8 cellular contexts compared by ENCODE assay signal in genomic region chr19:2050349-2050990, GRCh38. TPM values are rescaled to one million over a fixed set of nuclear protein-coding genes. Genes with fewer than 3 reads are reported as not detected.
DNase-seq lines count a peak whose midpoint lies in the region; ATAC-seq and TF ChIP-seq lines count a peak whose summit lies in the region.

No MANE protein-coding gene starts in this region.

- in situ Hi-C loops in Panc1 (cut with HindIII; ENCODE audit: low pct_unique_long_range_greater_than_20kb, low sequenced_read_pairs), result no loop called here

- TF ChIP-seq POLR2A in erythroblast (IDR thresholded peaks at IDR 0.05; ENCODE audit: low read length), result no peak

- BruUV-seq in Caco-2 (replicated peaks; lab: Mats Ljungman, UMichigan), result no TSS peak
- no TSS peak for BruUV-seq in Panc1 (replicated peaks; lab: Mats Ljungman, UMichigan)

- DNase-seq in Caco-2 (no peak), H7 (no peak), Panc1 (ENCODE audit: low read depth, low spot score) (no peak), erythroblast (lab: John Stamatoyannopoulos, UW) (peak; percentile 76 to 79), neuronal stem cell (ENCODE audit: low spot score) (no peak), H4 (ENCODE audit: low spot score) (no peak)
- DNase-seq in activated CD4-positive, alpha-beta T cell treated with anti-CD3 and anti-CD28 coated beads, Interleukin-2, amount 50 U/mL, for 4 hours, result no peak

- H3K18ac ChIP-seq in neuronal stem cell (ENCODE audit: low read length), result peak overlapping the region; percentile 89

- H3K27me3 ChIP-seq in Caco-2 (replicated peaks; ENCODE audit: control insufficient read depth, insufficient read depth, low read length) (no peaks in the 10 kb centered on the region), H7 (ENCODE audit: control insufficient read depth, insufficient read depth, low read length) (no peaks in the 10 kb centered on the region), Panc1 (ENCODE audit: control insufficient read depth, insufficient read depth, low read length) (no peaks in the 10 kb centered on the region), neuronal stem cell (ENCODE audit: control insufficient read depth in 3 of 3, insufficient read depth in 3 of 3, low read depth in 1 of 3, low read length in 3 of 3) (no peaks in the 10 kb centered on the region)

- CTCF ChIA-PET in Caco-2 (lab: Charles Lee), result no interaction called here
- CTCF ChIA-PET in Panc1 (lab: Charles Lee), result no interaction called here

- H2BK120ac ChIP-seq in neuronal stem cell (ENCODE audit: low read depth, low read length), result no peak overlapping the region

- H4K91ac ChIP-seq in neuronal stem cell (ENCODE audit: low read depth, low read length, poor library complexity), result no peak overlapping the region

- no peaks in the 10 kb centered on the region for H3K9me3 Mint-ChIP-seq in Caco-2 (ENCODE audit: unreplicated experiment)

- H3K23ac ChIP-seq in neuronal stem cell (ENCODE audit: low read depth, low read length, poor library complexity), result peak overlapping the region; percentile 100

- peak overlapping the region; percentile 93 for H3K9ac ChIP-seq in neuronal stem cell (ENCODE audit: low read depth, low read length, poor library complexity)

- no peak overlapping the region for H4K8ac ChIP-seq in neuronal stem cell (ENCODE audit: low read depth, low read length)

- POLR2A ChIA-PET in Caco-2 (lab: Charles Lee) (interaction anchor here (0.6 kb wide), 1 partner anchor 49 kb away, joined by 6 read pairs; no protein-coding TSS in a partner anchor), Panc1 (lab: Charles Lee) (no interaction called here)

- TF ChIP-seq CTCF in Caco-2 (IDR thresholded peaks at IDR 0.05; ENCODE audit: insufficient read depth in 1 of 2, low read depth in 1 of 2, low read length in 1 of 2, severe bottlenecking in 1 of 2, unreplicated experiment in 1 of 2), result no peak
- no peak for TF ChIP-seq CTCF in Panc1 (IDR thresholded peaks at IDR 0.05)

- H3K4me3 ChIP-seq in Caco-2 (ENCODE audit: low read depth, low read length), result peak overlapping the region; percentile 96
- H3K4me3 ChIP-seq in H7 (ENCODE audit: insufficient read depth, low read depth, low read length), result peak overlapping the region; percentile 95
- H3K4me3 ChIP-seq in Panc1 (ENCODE audit: low read depth in 2 of 2, low read length in 2 of 2), result peak overlapping the region; percentile 78 to 84
- H3K4me3 ChIP-seq in neuronal stem cell (ENCODE audit: low read length in 2 of 2), result peak overlapping the region; percentile 97 to 98

- H3K4me1 Mint-ChIP-seq in Caco-2 (ENCODE audit: low read depth, unreplicated experiment), result no peaks in the 10 kb centered on the region

- H2BK5ac ChIP-seq in neuronal stem cell (ENCODE audit: low read length), result peak overlapping the region; percentile 53

- H3K9me3 ChIP-seq in Caco-2, result no peaks in the 10 kb centered on the region
- H3K9me3 ChIP-seq in Panc1 (ENCODE audit: control insufficient read depth, insufficient read depth, low read depth, low read length), result no peaks in the 10 kb centered on the region
- H3K9me3 ChIP-seq in neuronal stem cell (replicated peaks in 1 of 2; ENCODE audit: control insufficient read depth in 2 of 2, insufficient read depth in 1 of 2, low read depth in 1 of 2, low read length in 2 of 2), result no peaks in the 10 kb centered on the region

- H3K4me1 ChIP-seq in Caco-2 (peaks cover 15% of the 10 kb centered on the region), Panc1 (ENCODE audit: control insufficient read depth, insufficient read depth, low read length) (peaks cover 43% of the 10 kb centered on the region), neuronal stem cell (ENCODE audit: control insufficient read depth in 2 of 2, insufficient read depth in 1 of 2, low read depth in 1 of 2, low read length in 2 of 2) (peaks cover 18 to 22% of the 10 kb centered on the region in 2 donors)

- peak overlapping the region; percentile 22 for H2AFZ ChIP-seq in neuronal stem cell (ENCODE audit: low read length)

- peaks cover 20% of the 10 kb centered on the region for H3K36me3 Mint-ChIP-seq in Caco-2 (ENCODE audit: insufficient read depth, unreplicated experiment)

- H3K4me2 ChIP-seq in neuronal stem cell (ENCODE audit: insufficient read depth, low read length, poor library complexity, severe bottlenecking), result peak overlapping the region; percentile 90

- no peak overlapping the region for H2BK12ac ChIP-seq in neuronal stem cell (ENCODE audit: low read length)

- WGBS in neuronal stem cell (ENCODE audit: extremely low coverage in 2 of 2, insufficient read length in 2 of 2, insufficient replicate concordance in 1 of 2), 2 donors, result no CpG with 5 or more reads among the region's 49 CpGs

- H3K79me1 ChIP-seq in neuronal stem cell (ENCODE audit: low read depth, low read length), result peaks cover 38% of the 10 kb centered on the region

- peak overlapping the region; percentile 0 for H3K14ac ChIP-seq in neuronal stem cell (ENCODE audit: low read length)

- H3K4ac ChIP-seq in neuronal stem cell (ENCODE audit: low read length), result no peak overlapping the region

- peak overlapping the region; percentile 81 for H3K4me3 Mint-ChIP-seq in Caco-2 (ENCODE audit: unreplicated experiment)

- H3K36me3 ChIP-seq in Caco-2 (ENCODE audit: control insufficient read depth, insufficient read depth, low read length) (peaks cover 3% of the 10 kb centered on the region), H7 (replicated peaks; ENCODE audit: control insufficient read depth, insufficient read depth, low read length) (no peaks in the 10 kb centered on the region; the same call in none of the 2 replicates), Panc1 (ENCODE audit: control insufficient read depth, insufficient read depth, low read length) (peaks cover 6% of the 10 kb centered on the region; the same call in 1 of the 2 replicates), neuronal stem cell (replicated peaks in 1 of 2; ENCODE audit: control insufficient read depth in 2 of 2, insufficient read depth in 2 of 2, low read length in 2 of 2) (peaks cover 20 to 32% of the 10 kb centered on the region in 2 donors)

- no peaks in the 10 kb centered on the region for H3K27me3 Mint-ChIP-seq in Caco-2 (ENCODE audit: insufficient read depth, unreplicated experiment)

- intact Hi-C loops in Caco-2 (cut with micrococcal nuclease; ENCODE audit: unreplicated experiment), result no loop called here
- intact Hi-C loops in Panc1 (cut with micrococcal nuclease; ENCODE audit: unreplicated experiment), result no loop called here

- H3K27ac ChIP-seq in Panc1 (ENCODE audit: low read length) (peak overlapping the region; percentile 75), neuronal stem cell (replicated peaks; ENCODE audit: low read length) (no peak overlapping the region)

- H3K27ac Mint-ChIP-seq in Caco-2 (ENCODE audit: unreplicated experiment), result peak overlapping the region; percentile 91

- H2BK15ac ChIP-seq in neuronal stem cell (ENCODE audit: low read length), result peak overlapping the region; percentile 75

- ATAC-seq in Panc1 (no peak), GM18868 (IDR thresholded peaks at IDR 0.05; ENCODE audit: unreplicated experiment) (no peak)

- H2AK5ac ChIP-seq in neuronal stem cell (ENCODE audit: low read depth, low read length), result peak overlapping the region; percentile 90

RNA-seq across cellular contexts. Expression of gene MKNK2, which starts 0.6 kb away (rescaled TPM):
- 136 and 162 TPM in 2 replicates for total RNA-seq in Caco-2 (2022)
- 130 and 135 TPM in 2 replicates for total RNA-seq in H7 (2014; rRNA removed; shearing (Covaris generic))
- 240 TPM for total RNA-seq in Panc1 (2021; ENCODE audit: unreplicated experiment)
- 278 TPM for polyA plus RNA-seq in Panc1 (2012; ENCODE audit: insufficient read length)
- 138 TPM for polyA plus RNA-seq in neuronal stem cell (2013, experiment 1 of 2)
- 146 TPM for polyA plus RNA-seq in neuronal stem cell (2013, experiment 2 of 2)
- 33.9 and 49.6 TPM in 2 replicates for total RNA-seq in H4 (2014; rRNA removed; shearing (Covaris generic))

RNA-seq across cellular contexts. Expression of gene BTBD2, which starts 35.0 kb away (rescaled TPM):
- total RNA-seq in Caco-2 (2022) (47.0 and 52.2 TPM in 2 replicates), Panc1 (2021; ENCODE audit: unreplicated experiment) (59.6 TPM)
- 126 and 129 TPM in 2 replicates for total RNA-seq in H7 (2014; rRNA removed; shearing (Covaris generic))
- polyA plus RNA-seq in Panc1 (2012; ENCODE audit: insufficient read length), result 178 TPM
- 148 TPM for polyA plus RNA-seq in neuronal stem cell (2013, experiment 1 of 2)
- polyA plus RNA-seq in neuronal stem cell (2013, experiment 2 of 2), result 141 TPM
- total RNA-seq in H4 (2014; rRNA removed; shearing (Covaris generic)), result 37.6 and 40.1 TPM in 2 replicates

RNA-seq across cellular contexts. Expression of gene MOB3A, which starts 45.7 kb away (rescaled TPM):
- 10.8 and 11.7 TPM in 2 replicates for total RNA-seq in Caco-2 (2022)
- 7.7 and 8.9 TPM in 2 replicates for total RNA-seq in H7 (2014; rRNA removed; shearing (Covaris generic))
- 36.3 TPM for total RNA-seq in Panc1 (2021; ENCODE audit: unreplicated experiment)
- 21.0 TPM for polyA plus RNA-seq in Panc1 (2012; ENCODE audit: insufficient read length)
- polyA plus RNA-seq in neuronal stem cell (2013, experiment 1 of 2), result 15.6 TPM
- 16.1 TPM for polyA plus RNA-seq in neuronal stem cell (2013, experiment 2 of 2)
- total RNA-seq in H4 (2014; rRNA removed; shearing (Covaris generic)), result 3.8 and 9.0 TPM in 2 replicates

RNA-seq across cellular contexts. Expression of gene IZUMO4, which starts 46.2 kb away (rescaled TPM):
- total RNA-seq in Caco-2 (2022) (1.1 and 1.6 TPM in 2 replicates), Panc1 (2021; ENCODE audit: unreplicated experiment) (5.4 TPM)
- total RNA-seq in H7 (2014; rRNA removed; shearing (Covaris generic)), result 0.80 and 0.81 TPM in 2 replicates
- polyA plus RNA-seq in Panc1 (2012; ENCODE audit: insufficient read length), result 4.7 TPM
- polyA plus RNA-seq in neuronal stem cell (2013, experiment 1 of 2), result 2.5 TPM
- polyA plus RNA-seq in neuronal stem cell (2013, experiment 2 of 2), result 2.3 TPM
- total RNA-seq in H4 (2014; rRNA removed; shearing (Covaris generic)), result 1.3 and 4.2 TPM in 2 replicates

Comparison
In these comparisons a context has a peak if more than half of its experiments do, and no peak if none do; other contexts are left out.
1. DNase-seq: peak in erythroblast (2 of 2); none in Caco-2 (0 of 2), H7 (single experiment), Panc1 (single experiment), neuronal stem cell (single experiment), H4 (single experiment) and activated CD4-positive, alpha-beta T cell treated with anti-CD3 and anti-CD28 coated beads, Interleukin-2, amount 50 U/mL, for 4 hours (0 of 2).
2. Peak in every context shown above with its lines, with median percentiles within 50 percentile points of each other: H3K4me3 ChIP-seq.